ENCODE assay signal across 8 cellular contexts in the genomic region with DNA sequence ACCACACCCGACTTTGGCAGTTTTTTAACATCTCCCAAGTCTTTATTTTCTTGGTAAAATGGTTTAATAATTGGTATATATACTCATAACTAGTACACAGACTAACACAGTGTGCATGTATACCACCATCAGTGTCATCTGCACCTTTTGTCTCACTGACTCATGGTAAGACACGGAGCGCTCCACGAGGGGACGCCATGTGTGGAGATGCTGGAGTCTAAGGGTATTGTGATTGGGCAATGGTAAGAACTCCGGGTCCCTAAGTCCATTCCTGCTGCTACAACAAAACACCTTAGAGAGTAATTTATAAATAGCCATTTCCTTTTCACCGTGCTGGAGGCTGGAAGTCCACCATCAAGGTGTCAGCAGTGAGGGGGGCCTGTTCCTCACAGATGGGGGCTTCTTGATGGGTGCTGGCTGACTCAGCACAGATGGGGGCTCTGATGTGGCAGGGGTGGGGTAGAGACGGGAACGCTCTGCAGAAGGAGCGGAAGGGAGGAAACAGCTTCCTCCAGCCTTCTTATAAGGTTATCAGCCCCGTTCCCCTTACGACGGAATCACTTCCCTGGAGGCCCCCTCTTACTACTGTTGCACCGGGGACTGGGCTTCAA. TPM values are rescaled to one million over a fixed set of nuclear protein-coding genes. Genes with fewer than 3 reads are reported as not detected.
DNase-seq lines count a peak whose midpoint lies in the region; ATAC-seq and TF ChIP-seq lines count a peak whose summit lies in the region.

No MANE protein-coding gene starts in this region.

- H3K9ac ChIP-seq in BLaER1 treated with 17β-estradiol and CSF1 and Interleukin-3, amounts not matched to agents 10 nM and 100 nM, result peak overlapping the region; percentile 41 to 85 (median 75); a peak in 21 of 22 replicates
- H3K9ac ChIP-seq in Loucy (ENCODE audit: low read depth, low read length, poor library complexity, severe bottlenecking) (peak overlapping the region; percentile 75), colonic mucosa (ENCODE audit: low read depth in 2 of 2, low read length in 2 of 2) (peak overlapping the region in 1 of 2 donors; percentile 52), neural progenitor cell (no peak overlapping the region)

- peaks cover 36% of the 10 kb centered on the region for H3K4me1 Mint-ChIP-seq in neural progenitor cell

- no peaks in the 10 kb centered on the region for H4K20me1 ChIP-seq in BLaER1 treated with 17β-estradiol and CSF1 and Interleukin-3, amounts not matched to agents 10 nM and 100 nM
- H4K20me1 ChIP-seq in Loucy (ENCODE audit: insufficient read depth, low read length, poor library complexity, severe bottlenecking), result no peaks in the 10 kb centered on the region
- no peaks in the 10 kb centered on the region for H4K20me1 ChIP-seq in neural progenitor cell (ENCODE audit: low read depth)

- H3K9me2 ChIP-seq in Loucy (replicated peaks; ENCODE audit: low read depth, low read length), result no peaks in the 10 kb centered on the region

- peak overlapping the region; percentile 81 for H2AFZ ChIP-seq in Loucy (ENCODE audit: low read length)
- peak overlapping the region; percentile 85 for H2AFZ ChIP-seq in neural progenitor cell (replicated peaks)

- no peak overlapping the region for H3K27ac Mint-ChIP-seq in neural progenitor cell

- peaks cover 15% of the 10 kb centered on the region for H3K27me3 Mint-ChIP-seq in neural progenitor cell (ENCODE audit: insufficient read depth, low read depth)

- peaks cover 0 to 29% (median 25%) of the 10 kb centered on the region in 10 experiments; a peak in 17 of 20 replicates for H3K4me1 ChIP-seq in BLaER1 treated with 17β-estradiol and CSF1 and Interleukin-3, amounts not matched to agents 10 nM and 100 nM
- peaks cover 31% of the 10 kb centered on the region for H3K4me1 ChIP-seq in Loucy (ENCODE audit: insufficient read depth, low read length, poor library complexity, severe bottlenecking)
- peaks cover 3% of the 10 kb centered on the region for H3K4me1 ChIP-seq in colonic mucosa
- H3K4me1 ChIP-seq in neural progenitor cell, result peaks cover 24% of the 10 kb centered on the region

- peaks cover 5% of the 10 kb centered on the region for H3K36me3 Mint-ChIP-seq in neural progenitor cell

- intact Hi-C loops in colonic mucosa (cut with DNase I), result no loop called here

- H3K79me2 ChIP-seq in Loucy (ENCODE audit: insufficient read depth, low read length), result no peaks in the 10 kb centered on the region
- H3K79me2 ChIP-seq in neural progenitor cell (ENCODE audit: low read depth), result no peaks in the 10 kb centered on the region

- TF ChIP-seq CTCF in Loucy (conservative IDR thresholded peaks at IDR 0.05; ENCODE audit: low read length) (no peak), colonic mucosa (IDR thresholded peaks at IDR 0.05) (no peak), neural progenitor cell (IDR thresholded peaks at IDR 0.05) (no peak)

- peak overlapping the region; percentile 73 for H3K4me3 Mint-ChIP-seq in neural progenitor cell

- peaks cover 0 to 12% (median 0%) of the 10 kb centered on the region in 11 experiments; a peak in 2 of 22 replicates for H3K27me3 ChIP-seq in BLaER1 treated with 17β-estradiol and CSF1 and Interleukin-3, amounts not matched to agents 10 nM and 100 nM
- no peaks in the 10 kb centered on the region for H3K27me3 ChIP-seq in Loucy (ENCODE audit: insufficient read depth, low read length, poor library complexity, severe bottlenecking)
- H3K27me3 ChIP-seq in colonic mucosa, result no peaks in the 10 kb centered on the region
- H3K27me3 ChIP-seq in neural progenitor cell, result peaks cover 49% of the 10 kb centered on the region

- H3K9me3 ChIP-seq in BLaER1 treated with 17β-estradiol and CSF1 and Interleukin-3, amounts not matched to agents 10 nM and 100 nM (replicated peaks in 1 of 11), result peaks cover 10 to 19% (median 13%) of the 10 kb centered on the region in 11 experiments; a peak in 21 of 22 replicates
- no peaks in the 10 kb centered on the region for H3K9me3 ChIP-seq in Loucy (ENCODE audit: insufficient read depth, low read depth, low read length)
- H3K9me3 ChIP-seq in colonic mucosa, result no peaks in the 10 kb centered on the region
- H3K9me3 ChIP-seq in neural progenitor cell (ENCODE audit: low read depth), result no peaks in the 10 kb centered on the region

- H3F3A ChIP-seq in Loucy (ENCODE audit: low read depth) (peaks cover 9% of the 10 kb centered on the region; the same call in 1 of the 2 replicates), neural progenitor cell (ENCODE audit: low read depth) (peaks cover 14% of the 10 kb centered on the region)

- ATAC-seq in HG03457 (IDR thresholded peaks at IDR 0.05; ENCODE audit: unreplicated experiment) (no peak), HG03108 (IDR thresholded peaks at IDR 0.05; ENCODE audit: unreplicated experiment) (no peak)

- H3K27ac ChIP-seq in BLaER1 treated with 17β-estradiol and CSF1 and Interleukin-3, amounts not matched to agents 10 nM and 100 nM, result peak overlapping the region in 9 of 11 experiments; percentile 66 to 90 (median 82); a peak in 18 of 22 replicates
- peak overlapping the region; percentile 53 for H3K27ac ChIP-seq in colonic mucosa
- no peak overlapping the region for H3K27ac ChIP-seq in neural progenitor cell

- H3K4me3 ChIP-seq in BLaER1 treated with 17β-estradiol and CSF1 and Interleukin-3, amounts not matched to agents 10 nM and 100 nM, result peak overlapping the region; percentile 51 to 71 (median 60)
- H3K4me3 ChIP-seq in Loucy (ENCODE audit: low read length, poor library complexity, severe bottlenecking), result peak overlapping the region; percentile 75
- H3K4me3 ChIP-seq in colonic mucosa, result peak overlapping the region; percentile 32
- peak overlapping the region; percentile 49 for H3K4me3 ChIP-seq in neural progenitor cell

- peaks cover 0 to 3% (median 0%) of the 10 kb centered on the region in 11 experiments; a peak in 1 of 22 replicates for H3K36me3 ChIP-seq in BLaER1 treated with 17β-estradiol and CSF1 and Interleukin-3, amounts not matched to agents 10 nM and 100 nM
- H3K36me3 ChIP-seq in Loucy (ENCODE audit: insufficient read depth, low read length) (no peaks in the 10 kb centered on the region), colonic mucosa (no peaks in the 10 kb centered on the region), neural progenitor cell (no peaks in the 10 kb centered on the region)

- peak overlapping the region; percentile 85 to 99 (median 94) for H3K4me2 ChIP-seq in BLaER1 treated with 17β-estradiol and CSF1 and Interleukin-3, amounts not matched to agents 10 nM and 100 nM
- peak overlapping the region; percentile 83 for H3K4me2 ChIP-seq in Loucy (ENCODE audit: low read depth, low read length, poor library complexity, severe bottlenecking)
- peak overlapping the region; percentile 85 for H3K4me2 ChIP-seq in neural progenitor cell

- H3K9me3 Mint-ChIP-seq in neural progenitor cell, result peaks cover 9% of the 10 kb centered on the region

- no peak for DNase-seq in colonic mucosa
- DNase-seq in neural progenitor cell (ENCODE audit: low spot score), result no peak
- no peak for DNase-seq in NCI-H1417 (lab: John Stamatoyannopoulos, UW)
- DNase-seq in SW480 (ENCODE audit: low spot score), result no peak

RNA-seq across cellular contexts. Expression of a gene that starts 42.0 kb away (rescaled TPM):
- total RNA-seq in colonic mucosa (1 to 10 TPM in 1 of 2 donors, under 1 TPM in 1; 0.69 to 1.1 TPM), neural progenitor cell (ENCODE audit: low replicate concordance) (not detected in 2 replicates)
